8 cellular contexts compared by ENCODE assay signal in the genomic region with DNA sequence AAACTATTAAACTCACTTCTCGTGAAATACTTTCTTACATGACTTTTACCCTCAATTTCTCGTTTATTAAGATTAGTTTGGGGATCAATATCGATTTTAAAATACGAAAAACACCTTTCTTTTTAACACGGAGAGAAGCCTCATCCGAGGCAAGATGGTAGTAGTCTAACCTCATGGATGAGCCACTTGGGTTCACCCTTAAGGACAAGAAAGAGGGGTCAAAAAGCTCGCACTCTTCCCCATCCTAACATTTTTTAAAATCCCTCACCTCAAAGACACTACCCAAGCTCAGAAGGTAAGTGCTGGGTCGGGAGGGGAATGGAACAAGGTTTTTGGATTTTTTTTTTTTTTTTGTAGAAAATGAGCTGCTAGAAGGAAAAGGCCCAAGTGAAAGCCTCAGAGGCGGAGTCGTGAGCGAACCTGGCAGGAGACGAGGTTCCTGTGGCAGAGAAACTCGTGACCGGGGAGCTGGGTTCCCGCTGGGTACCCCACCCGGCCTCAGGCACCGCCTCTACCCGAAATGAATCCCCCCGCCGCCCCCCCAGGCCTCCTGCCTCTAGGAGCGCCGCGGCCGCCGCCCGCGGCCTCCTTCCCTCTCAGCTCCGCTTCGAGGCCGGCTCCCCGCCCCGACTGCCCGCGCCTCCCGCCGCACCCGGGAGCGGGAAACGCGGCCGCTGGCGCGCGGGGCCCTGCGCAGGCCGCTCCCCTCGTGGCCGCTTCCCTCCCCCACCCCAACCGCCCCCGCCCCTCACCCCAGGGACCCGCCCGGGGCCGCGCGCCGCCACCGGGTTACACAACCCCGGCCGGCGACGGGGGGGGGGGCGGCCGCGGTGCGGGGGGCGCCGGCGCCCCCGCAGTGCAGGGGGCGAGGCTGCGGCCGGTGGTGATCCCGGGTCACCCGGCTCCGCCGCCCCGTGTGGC. TPM values are rescaled to one million over a fixed set of nuclear protein-coding genes. Genes with fewer than 3 reads are reported as not detected.
DNase-seq lines count a peak whose midpoint lies in the region; ATAC-seq and TF ChIP-seq lines count a peak whose summit lies in the region.

No MANE protein-coding gene starts in this region.

- DNase-seq in AG04449 (ENCODE audit: low read depth, low spot score) (no peak), GM20000 (ENCODE audit: low spot score) (peak; percentile 32), NCI-H748 (lab: John Stamatoyannopoulos, UW; ENCODE audit: unreplicated experiment) (peak; percentile 72), esophagus muscularis mucosa (ENCODE audit: extremely low spot score) (no peak), myocyte (ENCODE audit: low read depth) (peak; percentile 73)
- DNase-seq in activated T-cell treated with anti-CD3 and anti-CD28 coated beads, Interleukin-2, amount 50 U/mL, for 48 hours: peak; percentile 56 to 68
- peak; percentile 16 for DNase-seq in stimulated activated CD8-positive, alpha-beta memory T cell treated with anti-CD3 and anti-CD28 coated beads, Interleukin-7, amount 100 ng/mL, for 24 hours (ENCODE audit: low read depth)

- TF ChIP-seq CTCF in AG04449 (IDR thresholded peaks at IDR 0.05; ENCODE audit: insufficient read depth, low read length, missing control alignments) (no peak), GM20000 (IDR thresholded peaks at IDR 0.05; ENCODE audit: extremely low read depth, missing control alignments) (no peak), esophagus muscularis mucosa (IDR thresholded peaks at IDR 0.05) (no peak)

- H3K9me3 ChIP-seq in esophagus muscularis mucosa: no peaks in the 10 kb centered on the region

- POLR2A ChIA-PET in AG04449 (lab: Yijun Ruan, JAX): interaction anchor here (0.6 to 2.3 kb wide), 8 partner anchors 11 to 321 kb away, joined by 3 to 11 read pairs (median 3); no protein-coding TSS in a partner anchor

- peaks cover 33 to 54% (median 51%) of the 10 kb centered on the region in 4 donors for H3K4me1 ChIP-seq in esophagus muscularis mucosa

- no peak for ATAC-seq in GM19463 (IDR thresholded peaks at IDR 0.05; ENCODE audit: unreplicated experiment)

- H3K27ac ChIP-seq in esophagus muscularis mucosa (replicated peaks in 1 of 4): peak overlapping the region; percentile 97 to 100 (median 99)

- H3K36me3 ChIP-seq in esophagus muscularis mucosa: peaks cover 0 to 18% (median 6%) of the 10 kb centered on the region in 4 donors

- intact Hi-C loops in esophagus muscularis mucosa (cut with DNase I): loop anchor here (5.0 kb wide), 2 partner anchors 35 to 75 kb away; no protein-coding TSS in a partner anchor

- H3K4me3 ChIP-seq in AG04449 (ENCODE audit: low read depth, low read length) (peak overlapping the region; percentile 99), esophagus muscularis mucosa (peak overlapping the region; percentile 91 to 100 (median 96))

- TF ChIP-seq POLR2A in esophagus muscularis mucosa (IDR thresholded peaks at IDR 0.05; ENCODE audit: low read depth): no peak

- WGBS in esophagus muscularis mucosa: 3% methylated on average over 22 of the region's 77 CpGs

- TF ChIP-seq EP300 in esophagus muscularis mucosa (IDR thresholded peaks at IDR 0.05): no peak

- H3K27me3 ChIP-seq in esophagus muscularis mucosa: no peaks in the 10 kb centered on the region

- CTCF ChIA-PET in AG04449 (lab: Yijun Ruan, JAX): interaction anchor here (0.6 to 6.6 kb wide), 17 partner anchors 9 to 324 kb away, joined by 3 to 62 read pairs (median 4); partner anchors contain the start of gene MYO18A

RNA-seq across cellular contexts. Expression of gene NUFIP2, which starts 1.6 kb away (rescaled TPM):
- total RNA-seq in esophagus muscularis mucosa: 10 to 100 TPM; 27.6 to 37.6 (median 30.5) TPM
- total RNA-seq in myocyte: 69.0 and 75.1 TPM in 2 replicates
- 14.8 TPM for polyA plus RNA-seq in myocyte (2012)

RNA-seq across cellular contexts. Expression of gene CRYBA1, which starts 45.7 kb away (rescaled TPM):
- total RNA-seq in esophagus muscularis mucosa (not detected), myocyte (not detected in 2 replicates)
- polyA plus RNA-seq in myocyte (2012): not detected

Comparison
In these comparisons a context has a peak if more than half of its experiments do, and no peak if none do; other contexts are left out.
1. DNase-seq: peak in GM20000 (single experiment), NCI-H748 (single experiment), activated T-cell treated with anti-CD3 and anti-CD28 coated beads, Interleukin-2, amount 50 U/mL, for 48 hours (2 of 2), myocyte (single experiment) and stimulated activated CD8-positive, alpha-beta memory T cell treated with anti-CD3 and anti-CD28 coated beads, Interleukin-7, amount 100 ng/mL, for 24 hours (single experiment); none in AG04449 (single experiment) and esophagus muscularis mucosa (single experiment).